ENCODE assay signal across 1 cellular context in genomic region chr11:111359223-111360149, GRCh38.
TF ChIP-seq lines count a peak whose summit lies in the region.

No MANE protein-coding gene starts in this region.

TF ChIP-seq in HepG2, 621 proteins besides CTCF, POLR2A, EP300 and RAD21 (continued from another document and continues in another):
- TF ChIP-seq ZBED4 (CRISPR knock-in tag; IDR thresholded peaks at IDR 0.05; ENCODE audit: borderline replicate concordance) (no peak), ZBTB7A (CRISPR knock-in tag; IDR thresholded peaks at IDR 0.05) (0 out of 2 replicates have a peak, but pooled peaks have one; percentile 9), ZSCAN25 (CRISPR knock-in tag; IDR thresholded peaks at IDR 0.05) (peak; percentile 84), MLX (CRISPR knock-in tag; IDR thresholded peaks at IDR 0.05) (no peak), FOXA3 (CRISPR knock-in tag; IDR thresholded peaks at IDR 0.05) (peak; percentile 23; the same call in 1 of the 2 replicates), ZNF598 (CRISPR knock-in tag; IDR thresholded peaks at IDR 0.05; ENCODE audit: borderline replicate concordance) (peak; percentile 52; the same call in 1 of the 2 replicates), BRD4 (CRISPR knock-in tag; IDR thresholded peaks at IDR 0.05) (peak; percentile 96; the same call in 1 of the 2 replicates), ZNF512 (CRISPR knock-in tag; IDR thresholded peaks at IDR 0.05) (no peak), NR2F6 (IDR thresholded peaks at IDR 0.05) (no peak), NR2F6 (CRISPR knock-in tag; IDR thresholded peaks at IDR 0.05) (0 out of 2 replicates have a peak, but pooled peaks have one; percentile 7), HDAC2 (CRISPR knock-in tag; IDR thresholded peaks at IDR 0.05) (peak; percentile 66; the same call in 1 of the 2 replicates), MXD3 (CRISPR knock-in tag; IDR thresholded peaks at IDR 0.05) (no peak), ADNP (CRISPR knock-in tag; IDR thresholded peaks at IDR 0.05) (peak; percentile 86), ZNF609 (CRISPR knock-in tag; IDR thresholded peaks at IDR 0.05; ENCODE audit: borderline replicate concordance) (0 out of 2 replicates have a peak, but pooled peaks have one; percentile 9), ZNF674 (CRISPR knock-in tag; IDR thresholded peaks at IDR 0.05; ENCODE audit: low read depth) (0 out of 2 replicates have a peak, but pooled peaks have one; percentile 36), STAG1 (CRISPR knock-in tag; IDR thresholded peaks at IDR 0.05) (peak; percentile 74), POLR2AphosphoS5 (IDR thresholded peaks at IDR 0.05; ENCODE audit: low read depth, low read length) (peak; percentile 57; the same call in 1 of the 2 replicates), KAT8 (CRISPR knock-in tag; IDR thresholded peaks at IDR 0.05) (no peak), ZNF75D (CRISPR knock-in tag; IDR thresholded peaks at IDR 0.05; ENCODE audit: borderline replicate concordance) (no peak), SSRP1 (CRISPR knock-in tag; IDR thresholded peaks at IDR 0.05) (peak; percentile 92; the same call in 1 of the 2 replicates), ZNF564 (CRISPR knock-in tag; IDR thresholded peaks at IDR 0.05) (no peak), NR2F1 (CRISPR knock-in tag; IDR thresholded peaks at IDR 0.05) (peak in 1 of 2 experiments; percentile 18; a peak in 1 of 4 replicates), PLSCR1 (CRISPR knock-in tag; IDR thresholded peaks at IDR 0.05; ENCODE audit: borderline replicate concordance) (peak; percentile 77; the same call in 1 of the 2 replicates), CHD4 (IDR thresholded peaks at IDR 0.05; ENCODE audit: borderline replicate concordance, low read length) (peak; percentile 91), GATAD2A (CRISPR knock-in tag; IDR thresholded peaks at IDR 0.05) (peak; percentile 5; the same call in 1 of the 2 replicates), ZC3H4 (CRISPR knock-in tag; IDR thresholded peaks at IDR 0.05; ENCODE audit: borderline replicate concordance) (peak; percentile 19; the same call in 1 of the 2 replicates), MAFK (conservative IDR thresholded peaks at IDR 0.05 in 1 of 2, IDR thresholded peaks at IDR 0.05 in 1 of 2; ENCODE audit: low read length in 2 of 2) (peak; percentile 79 to 85), RBM22 (optimal IDR thresholded peaks at IDR 0.05; ENCODE audit: low read length) (peak; percentile 49), ZFP36L2 (CRISPR knock-in tag; IDR thresholded peaks at IDR 0.05) (no peak), KDM1A (CRISPR knock-in tag; IDR thresholded peaks at IDR 0.05) (peak; percentile 97), SMC3 (IDR thresholded peaks at IDR 0.05; ENCODE audit: low read length) (peak; percentile 78), ZNF768 (CRISPR knock-in tag; IDR thresholded peaks at IDR 0.05) (peak; percentile 96), ETV5 (CRISPR knock-in tag; IDR thresholded peaks at IDR 0.05; ENCODE audit: borderline replicate concordance) (peak; percentile 20; the same call in 1 of the 2 replicates), HMGXB4 (CRISPR knock-in tag; IDR thresholded peaks at IDR 0.05; ENCODE audit: borderline replicate concordance in 1 of 2, low read depth in 1 of 2) (0 out of 4 replicates have a peak, but pooled peaks of 1 of the 2 experiments have one; percentile 18), ZNF33A (CRISPR knock-in tag; IDR thresholded peaks at IDR 0.05; ENCODE audit: borderline replicate concordance) (0 out of 2 replicates have a peak, but pooled peaks have one; percentile 17), MAFF (IDR thresholded peaks at IDR 0.05; ENCODE audit: low read depth, low read length) (peak; percentile 74), ARID3A (IDR thresholded peaks at IDR 0.05; ENCODE audit: low read depth, low read length) (peak; percentile 49; the same call in 1 of the 2 replicates), HNF4G (IDR thresholded peaks at IDR 0.05; ENCODE audit: borderline replicate concordance, low read depth, low read length) (no peak), HNF4G (CRISPR knock-in tag; IDR thresholded peaks at IDR 0.05; ENCODE audit: borderline replicate concordance, low read depth) (0 out of 2 replicates have a peak, but pooled peaks have one; percentile 47), RCOR2 (CRISPR knock-in tag; IDR thresholded peaks at IDR 0.05) (peak; percentile 91), ZFP36 (IDR thresholded peaks at IDR 0.05; ENCODE audit: borderline replicate concordance, low read depth, low read length, partially characterized antibody) (peak; percentile 81), CEBPG (CRISPR knock-in tag; IDR thresholded peaks at IDR 0.05) (0 out of 2 replicates have a peak, but pooled peaks have one; percentile 18), ZMYM3 (CRISPR knock-in tag; IDR thresholded peaks at IDR 0.05) (peak; percentile 94), HNRNPL (IDR thresholded peaks at IDR 0.05; ENCODE audit: low read depth, low read length) (0 out of 2 replicates have a peak, but pooled peaks have one; percentile 20), ZNF607 (CRISPR knock-in tag; IDR thresholded peaks at IDR 0.05; ENCODE audit: borderline replicate concordance) (0 out of 2 replicates have a peak, but pooled peaks have one; percentile 43), MIXL1 (CRISPR knock-in tag; IDR thresholded peaks at IDR 0.05) (peak; percentile 56; the same call in 1 of the 2 replicates), ZNF670 (CRISPR knock-in tag; IDR thresholded peaks at IDR 0.05; ENCODE audit: borderline replicate concordance) (peak; percentile 25; the same call in 1 of the 2 replicates), SNAI1 (CRISPR knock-in tag; IDR thresholded peaks at IDR 0.05; ENCODE audit: borderline replicate concordance) (peak; percentile 8; the same call in 1 of the 2 replicates), ZBTB3 (CRISPR knock-in tag; IDR thresholded peaks at IDR 0.05; ENCODE audit: borderline replicate concordance, low read depth) (no peak), BRCA1 (CRISPR knock-in tag; IDR thresholded peaks at IDR 0.05) (no peak), ONECUT2 (CRISPR knock-in tag; IDR thresholded peaks at IDR 0.05) (0 out of 2 replicates have a peak, but pooled peaks have one; percentile 20), ZNF572 (CRISPR knock-in tag; IDR thresholded peaks at IDR 0.05) (0 out of 2 replicates have a peak, but pooled peaks have one; percentile 20), POGZ (CRISPR knock-in tag; IDR thresholded peaks at IDR 0.05) (0 out of 2 replicates have a peak, but pooled peaks have one; percentile 19), ZMYM2 (CRISPR knock-in tag; IDR thresholded peaks at IDR 0.05) (peak; percentile 96)
